In the genomic region with DNA sequence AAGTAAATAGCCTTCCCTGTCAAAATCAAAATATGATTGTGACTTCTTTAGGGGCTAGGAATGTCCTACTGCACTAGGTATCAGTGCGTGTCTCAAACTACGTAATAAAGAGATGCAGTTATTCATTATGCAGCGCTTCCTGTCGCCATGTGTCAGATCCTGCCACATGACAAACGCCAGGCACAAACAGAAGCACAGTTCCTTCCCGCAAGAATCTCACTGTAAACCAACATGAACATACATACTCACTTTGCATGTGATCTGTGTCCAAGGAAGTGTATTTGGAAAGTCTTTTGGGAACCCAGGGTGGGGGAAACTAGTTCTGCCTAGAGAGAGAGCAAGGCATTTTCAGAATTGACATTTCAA, we compare ENCODE assay signal across 13 cellular contexts.
DNase-seq lines count a peak whose midpoint lies in the region; ATAC-seq and TF ChIP-seq lines count a peak whose summit lies in the region.
"Had no signal": no experiment of that assay in that cellular context is flagged by ENCODE, and none has a peak within 500 bp of the region (broad histone marks: within the 10 kb centered on the region; RNA-seq: fewer than 3 reads in every experiment).

No MANE protein-coding gene starts in this region.

- 0 out of 2 replicates have a peak overlapping the region, but pooled peaks have one; percentile 29 for H2AFZ ChIP-seq in PC-9

- no peaks in the 10 kb centered on the region for H3K4me1 ChIP-seq in PC-9 (replicated peaks; ENCODE audit: insufficient read depth)

- H3K9me3 ChIP-seq in PC-9 (ENCODE audit: insufficient read depth, low read depth) = no peaks in the 10 kb centered on the region

- H3K79me2 ChIP-seq in PC-9 (ENCODE audit: low read depth) = no peaks in the 10 kb centered on the region

- POLR2A ChIA-PET in PC-9 (lab: Charles Lee; ENCODE audit: unreplicated experiment) = no interaction called here
- POLR2A ChIA-PET in naive thymus-derived CD8-positive, alpha-beta T cell (lab: Charles Lee) = interaction anchor here (1.0 to 2.5 kb wide), 8 partner anchors 9 to 1165 kb away, joined by 3 to 10 read pairs (median 5); a partner anchor contains a TSS

- peak overlapping the region; percentile 70 to 88 (median 80) for H3K4me3 Mint-ChIP-seq in naive thymus-derived CD8-positive, alpha-beta T cell

- no peaks in the 10 kb centered on the region for H3K27me3 Mint-ChIP-seq in naive thymus-derived CD8-positive, alpha-beta T cell

- H3K27ac ChIP-seq in PC-9 (no peak overlapping the region), dorsolateral prefrontal cortex (no peak overlapping the region)
- H3K27ac ChIP-seq: 22Rv1 had no signal

- no peaks in the 10 kb centered on the region for H4K20me1 ChIP-seq in PC-9 (ENCODE audit: insufficient read depth)

- H3K4me3 ChIP-seq in PC-9 = no peak overlapping the region
- no peak overlapping the region for H3K4me3 ChIP-seq in dorsolateral prefrontal cortex

- DNase-seq in NOMO-1 (lab: John Stamatoyannopoulos, UW; ENCODE audit: unreplicated experiment in 2 of 2) (peak; percentile 14 to 46), NOMO-1 treated with dmso at 0.1 percent for 144 hours (lab: John Stamatoyannopoulos, UW; ENCODE audit: unreplicated experiment) (no peak), PC-9 (no peak), dorsolateral prefrontal cortex (no peak), NCI-H187 treated with DMSO at 0.1 percent for 48 hours (lab: John Stamatoyannopoulos, UW) (no peak)
- DNase-seq in activated naive CD4-positive, alpha-beta T cell treated with anti-CD3 and anti-CD28 coated beads, Interleukin-2, amount 50 U/mL, for 16 hours = peak; percentile 21
- DNase-seq in naive thymus-derived CD8-positive, alpha-beta T cell = peak in 9 of 10 donors; percentile 25 to 79 (median 64)
- DNase-seq: amygdala, NCI-H1105 treated with DMSO at 0.1 percent for 48 hours, NCI-H526 treated with DMSO at 0.1 percent for 48 hours, Right ventricle myocardium superior had no signal

- intact Hi-C loops in PC-9 (cut with micrococcal nuclease; ENCODE audit: unreplicated experiment) (no loop called here), dorsolateral prefrontal cortex (cut with DNase I) (no loop called here)

- TF ChIP-seq CTCF in PC-9 (conservative IDR thresholded peaks at IDR 0.05) = no peak
- TF ChIP-seq CTCF in dorsolateral prefrontal cortex (IDR thresholded peaks at IDR 0.05 in 54 of 56, conservative IDR thresholded peaks at IDR 0.05 in 2 of 56; ENCODE audit: low read depth in 1 of 56, partially characterized antibody in 56 of 56) = no peak

- H3F3A ChIP-seq in PC-9 (ENCODE audit: insufficient read depth, low read depth) = no peaks in the 10 kb centered on the region

- H3K27me3 ChIP-seq in PC-9 (ENCODE audit: insufficient read depth, low read depth) = no peaks in the 10 kb centered on the region
- peaks cover 0 to 3% (median 0%) of the 10 kb centered on the region in 45 donors for H3K27me3 ChIP-seq in dorsolateral prefrontal cortex

- ATAC-seq in naive thymus-derived CD8-positive, alpha-beta T cell = peak; percentile 90 to 98
- ATAC-seq in esophagus mucosa = no peak

- H3K36me3 ChIP-seq in PC-9 (ENCODE audit: low read depth) = no peaks in the 10 kb centered on the region

- peaks cover 33 to 70% (median 61%) of the 10 kb centered on the region in 4 donors for H3K4me1 Mint-ChIP-seq in naive thymus-derived CD8-positive, alpha-beta T cell

- H3K36me3 Mint-ChIP-seq in naive thymus-derived CD8-positive, alpha-beta T cell = peaks cover 0 to 13% (median 7%) of the 10 kb centered on the region in 3 donors

- no peak overlapping the region for H3K4me2 ChIP-seq in PC-9

- BruUV-seq in PC-9 (replicated peaks; lab: Mats Ljungman, UMichigan) = no TSS peak

- peaks cover 0 to 11% (median 3%) of the 10 kb centered on the region in 9 donors for H3K9me3 Mint-ChIP-seq in naive thymus-derived CD8-positive, alpha-beta T cell

- no peaks in the 10 kb centered on the region for H3K9me2 ChIP-seq in PC-9 (ENCODE audit: insufficient read depth)

- H3K27ac Mint-ChIP-seq in naive thymus-derived CD8-positive, alpha-beta T cell = peak overlapping the region; percentile 95 to 99 (median 96)

- CTCF ChIA-PET in PC-9 (lab: Charles Lee) = no interaction called here

Comparison
In these comparisons a context has a peak if more than half of its experiments do, and no peak if none do; other contexts are left out.
1. DNase-seq: peak in NOMO-1 (2 of 2), activated naive CD4-positive, alpha-beta T cell treated with anti-CD3 and anti-CD28 coated beads, Interleukin-2, amount 50 U/mL, for 16 hours (single experiment) and naive thymus-derived CD8-positive, alpha-beta T cell (9 of 10); none in NOMO-1 treated with dmso at 0.1 percent for 144 hours (single experiment), PC-9 (0 of 2), dorsolateral prefrontal cortex (0 of 10) and NCI-H187 treated with DMSO at 0.1 percent for 48 hours (single experiment).